ENCODE assay signal across 7 cellular contexts in genomic region chr3:14120921-14121448, GRCh38. TPM values are rescaled to one million over a fixed set of nuclear protein-coding genes. Genes with fewer than 3 reads are reported as not detected.
DNase-seq lines count a peak whose midpoint lies in the region; ATAC-seq and TF ChIP-seq lines count a peak whose summit lies in the region.
"Not testable (repeated sequence)": the region's sequence is repeated elsewhere in the genome, so short reads cannot be mapped to it uniquely, and the experiment has no call there.

No MANE protein-coding gene starts in this region.

- not testable (repeated sequence) for H3K9me2 ChIP-seq in Loucy (replicated peaks; ENCODE audit: low read depth, low read length)

- not testable (repeated sequence) for H3K36me3 ChIP-seq in Loucy (ENCODE audit: insufficient read depth, low read length)
- peaks cover 52% of the 10 kb centered on the region for H3K36me3 ChIP-seq in endodermal cell (ENCODE audit: control insufficient read depth, insufficient read depth, low read length)

- 87 to 97% methylated on average over 2 of the region's 2 CpGs for WGBS in endodermal cell (ENCODE audit: insufficient coverage in 1 of 2, insufficient read length in 1 of 2), 2 experiments

- H3K27ac Mint-ChIP-seq in T-helper 17 cell (peak overlapping the region; percentile 89), mesothelial cell of epicardium (peak overlapping the region; percentile 55)
- H3K27ac Mint-ChIP-seq in activated T-helper 1 cell treated with anti-CD3 and anti-CD28 coated beads, Interleukin-12 subunit alpha, Interleukin-12 subunit beta, Interleukin-2, Interleukin-4 antibody, amounts not matched to agents 30 ng/mL and 10 ng/mL and 1 ng/mL, durations not matched to agents 14 hours and 24 hours and 36 hours, result peak overlapping the region; percentile 33
- H3K27ac Mint-ChIP-seq in endodermal cell, result not testable (repeated sequence)
- peak overlapping the region; percentile 97 for H3K27ac Mint-ChIP-seq in stimulated activated effector memory CD8-positive, alpha-beta T cell treated with anti-CD3 and anti-CD28 coated beads, Interleukin-12 subunit alpha, Interleukin-12 subunit beta, amount 100 ng/mL, for 72 hours

- ATAC-seq in T-helper 17 cell; stimulated activated effector memory CD8-positive, alpha-beta T cell treated with anti-CD3 and anti-CD28 coated beads, Interleukin-12 subunit alpha, Interleukin-12 subunit beta, amount 100 ng/mL, for 72 hours: not testable (repeated sequence)

- H3K27ac ChIP-seq in endodermal cell (ENCODE audit: low read depth, low read length), result not testable (repeated sequence)

- not testable (repeated sequence) for H3K27me3 Mint-ChIP-seq in T-helper 17 cell; activated T-helper 1 cell treated with anti-CD3 and anti-CD28 coated beads, Interleukin-12 subunit alpha, Interleukin-12 subunit beta, Interleukin-2, Interleukin-4 antibody, amounts not matched to agents 30 ng/mL and 10 ng/mL and 1 ng/mL, durations not matched to agents 14 hours and 24 hours and 36 hours (ENCODE audit: insufficient read depth); endodermal cell (ENCODE audit: insufficient read depth); mesothelial cell of epicardium (ENCODE audit: low read depth)

- not testable (repeated sequence) for H3K9me3 ChIP-seq in Loucy (ENCODE audit: insufficient read depth, low read depth, low read length); T-helper 17 cell (ENCODE audit: control insufficient read depth, low read length, poor library complexity, severe bottlenecking)
- peaks cover 33% of the 10 kb centered on the region for H3K9me3 ChIP-seq in endodermal cell (ENCODE audit: control insufficient read depth, low read length)

- DNase-seq in CMK (ENCODE audit: low read depth) (peak; percentile 72), mesothelial cell of epicardium (ENCODE audit: low spot score in 2 of 2, unreplicated experiment in 2 of 2) (peak in 1 of 2 experiments; percentile 21)
- not testable (repeated sequence) for DNase-seq in T-helper 17 cell; activated T-helper 1 cell treated with anti-CD3 and anti-CD28 coated beads, Interleukin-12 subunit alpha, Interleukin-12 subunit beta, Interleukin-2, Interleukin-4 antibody, amounts not matched to agents 30 ng/mL and 10 ng/mL and 1 ng/mL, durations not matched to agents 14 hours and 24 hours and 36 hours (ENCODE audit: low spot score); endodermal cell; stimulated activated effector memory CD8-positive, alpha-beta T cell treated with anti-CD3 and anti-CD28 coated beads, Interleukin-12 subunit alpha, Interleukin-12 subunit beta, amount 100 ng/mL, for 72 hours (ENCODE audit: low spot score in 2 of 2)

- H3F3A ChIP-seq in Loucy (ENCODE audit: low read depth), result not testable (repeated sequence)

- H3K9me3 Mint-ChIP-seq in activated T-helper 1 cell treated with anti-CD3 and anti-CD28 coated beads, Interleukin-12 subunit alpha, Interleukin-12 subunit beta, Interleukin-2, Interleukin-4 antibody, amounts not matched to agents 30 ng/mL and 10 ng/mL and 1 ng/mL, durations not matched to agents 14 hours and 24 hours and 36 hours; mesothelial cell of epicardium; stimulated activated effector memory CD8-positive, alpha-beta T cell treated with anti-CD3 and anti-CD28 coated beads, Interleukin-12 subunit alpha, Interleukin-12 subunit beta, amount 100 ng/mL, for 72 hours: not testable (repeated sequence)
- peaks cover 16% of the 10 kb centered on the region for H3K9me3 Mint-ChIP-seq in endodermal cell

- H3K4me1 Mint-ChIP-seq in T-helper 17 cell (peaks cover 30% of the 10 kb centered on the region), endodermal cell (peaks cover 13% of the 10 kb centered on the region), mesothelial cell of epicardium (peaks cover 32% of the 10 kb centered on the region)
- H3K4me1 Mint-ChIP-seq in activated T-helper 1 cell treated with anti-CD3 and anti-CD28 coated beads, Interleukin-12 subunit alpha, Interleukin-12 subunit beta, Interleukin-2, Interleukin-4 antibody, amounts not matched to agents 30 ng/mL and 10 ng/mL and 1 ng/mL, durations not matched to agents 14 hours and 24 hours and 36 hours (ENCODE audit: low read depth), result peaks cover 41% of the 10 kb centered on the region
- peaks cover 42% of the 10 kb centered on the region for H3K4me1 Mint-ChIP-seq in stimulated activated effector memory CD8-positive, alpha-beta T cell treated with anti-CD3 and anti-CD28 coated beads, Interleukin-12 subunit alpha, Interleukin-12 subunit beta, amount 100 ng/mL, for 72 hours

- not testable (repeated sequence) for H2AFZ ChIP-seq in Loucy (ENCODE audit: low read length)

- intact Hi-C loops in activated T-helper 1 cell treated with anti-CD3 and anti-CD28 coated beads, Interleukin-12 subunit alpha, Interleukin-12 subunit beta, Interleukin-2, Interleukin-4 antibody, amounts not matched to agents 30 ng/mL and 10 ng/mL and 1 ng/mL, durations not matched to agents 14 hours and 24 hours and 36 hours (cut with micrococcal nuclease), result loop anchor here (10.0 kb wide), 2 partner anchors 706 to 1456 kb away; partner anchors contain the start of gene RAF1

- H3K4me3 ChIP-seq in Loucy (ENCODE audit: low read length, poor library complexity, severe bottlenecking), result not testable (repeated sequence)
- peak overlapping the region; percentile 41 for H3K4me3 ChIP-seq in endodermal cell (ENCODE audit: low read length)

- H3K4me1 ChIP-seq in Loucy (ENCODE audit: insufficient read depth, low read length, poor library complexity, severe bottlenecking), result peaks cover 65% of the 10 kb centered on the region
- not testable (repeated sequence) for H3K4me1 ChIP-seq in endodermal cell (ENCODE audit: control insufficient read depth, insufficient read depth, low read length)

- H3K4me2 ChIP-seq in Loucy (ENCODE audit: low read depth, low read length, poor library complexity, severe bottlenecking), result peak overlapping the region; percentile 90

- not testable (repeated sequence) for TF ChIP-seq CTCF in Loucy (conservative IDR thresholded peaks at IDR 0.05; ENCODE audit: low read length); endodermal cell (conservative IDR thresholded peaks at IDR 0.05); mesothelial cell of epicardium (IDR thresholded peaks at IDR 0.05; ENCODE audit: unreplicated experiment)

- H3K9ac ChIP-seq in Loucy (ENCODE audit: low read depth, low read length, poor library complexity, severe bottlenecking), result peak overlapping the region; percentile 31
- not testable (repeated sequence) for H3K9ac ChIP-seq in endodermal cell (ENCODE audit: extremely low read depth, low read length, poor library complexity, severe bottlenecking)

- H4K20me1 ChIP-seq in Loucy (ENCODE audit: insufficient read depth, low read length, poor library complexity, severe bottlenecking), result not testable (repeated sequence)

- H3K79me2 ChIP-seq in Loucy (ENCODE audit: insufficient read depth, low read length), result peaks cover 34% of the 10 kb centered on the region

- H3K4me3 Mint-ChIP-seq in T-helper 17 cell; activated T-helper 1 cell treated with anti-CD3 and anti-CD28 coated beads, Interleukin-12 subunit alpha, Interleukin-12 subunit beta, Interleukin-2, Interleukin-4 antibody, amounts not matched to agents 30 ng/mL and 10 ng/mL and 1 ng/mL, durations not matched to agents 14 hours and 24 hours and 36 hours; endodermal cell; mesothelial cell of epicardium; stimulated activated effector memory CD8-positive, alpha-beta T cell treated with anti-CD3 and anti-CD28 coated beads, Interleukin-12 subunit alpha, Interleukin-12 subunit beta, amount 100 ng/mL, for 72 hours: not testable (repeated sequence)

- not testable (repeated sequence) for H3K27me3 ChIP-seq in Loucy (ENCODE audit: insufficient read depth, low read length, poor library complexity, severe bottlenecking); endodermal cell (ENCODE audit: control insufficient read depth, insufficient read depth, low read length, poor library complexity, severe bottlenecking)

- H3K36me3 Mint-ChIP-seq in T-helper 17 cell (ENCODE audit: low read depth), result not testable (repeated sequence)
- peaks cover 17% of the 10 kb centered on the region for H3K36me3 Mint-ChIP-seq in activated T-helper 1 cell treated with anti-CD3 and anti-CD28 coated beads, Interleukin-12 subunit alpha, Interleukin-12 subunit beta, Interleukin-2, Interleukin-4 antibody, amounts not matched to agents 30 ng/mL and 10 ng/mL and 1 ng/mL, durations not matched to agents 14 hours and 24 hours and 36 hours (ENCODE audit: low read depth)
- H3K36me3 Mint-ChIP-seq in endodermal cell (ENCODE audit: low read depth), result peaks cover 37% of the 10 kb centered on the region
- H3K36me3 Mint-ChIP-seq in mesothelial cell of epicardium, result peaks cover 13% of the 10 kb centered on the region
- peaks cover 40% of the 10 kb centered on the region for H3K36me3 Mint-ChIP-seq in stimulated activated effector memory CD8-positive, alpha-beta T cell treated with anti-CD3 and anti-CD28 coated beads, Interleukin-12 subunit alpha, Interleukin-12 subunit beta, amount 100 ng/mL, for 72 hours

RNA-seq across cellular contexts. Expression of gene CHCHD4, which starts 3.7 kb away (rescaled TPM):
- total RNA-seq in T-helper 17 cell (1 to 10 TPM; 2.7 to 3.6 TPM), endodermal cell (10 to 100 TPM; 16.2 to 20.5 TPM), mesothelial cell of epicardium (7.1 to 7.3 TPM (median 7.3 TPM) in 3 replicates)
- 27.8 and 29.4 TPM in 2 replicates for total RNA-seq in activated T-helper 1 cell treated with anti-CD3 and anti-CD28 coated beads, Interleukin-12 subunit alpha, Interleukin-12 subunit beta, Interleukin-2, Interleukin-4 antibody, amounts not matched to agents 30 ng/mL and 10 ng/mL and 1 ng/mL, durations not matched to agents 14 hours and 24 hours and 36 hours
- polyA plus RNA-seq in endodermal cell (2013, experiment 1 of 2), result 16.4 TPM
- polyA plus RNA-seq in endodermal cell (2013, experiment 2 of 2), result 14.7 TPM

RNA-seq across cellular contexts. Expression of gene TMEM43, which starts 3.9 kb away (rescaled TPM):
- total RNA-seq in T-helper 17 cell (10 to 100 TPM; 45.6 to 51.4 TPM), endodermal cell (10 to 100 TPM; 28.9 to 39.3 TPM), mesothelial cell of epicardium (50.0 to 52.5 TPM (median 51.5 TPM) in 3 replicates)
- total RNA-seq in activated T-helper 1 cell treated with anti-CD3 and anti-CD28 coated beads, Interleukin-12 subunit alpha, Interleukin-12 subunit beta, Interleukin-2, Interleukin-4 antibody, amounts not matched to agents 30 ng/mL and 10 ng/mL and 1 ng/mL, durations not matched to agents 14 hours and 24 hours and 36 hours, result 40.4 and 41.3 TPM in 2 replicates
- polyA plus RNA-seq in endodermal cell (2013, experiment 1 of 2), result 45.4 TPM
- 44.9 TPM for polyA plus RNA-seq in endodermal cell (2013, experiment 2 of 2)

RNA-seq across cellular contexts. Expression of gene XPC, which starts 57.4 kb away (rescaled TPM):
- total RNA-seq in T-helper 17 cell (10 to 100 TPM; 65.0 to 76.4 TPM), endodermal cell (10 to 100 TPM; 33.0 to 40.0 TPM), mesothelial cell of epicardium (47.5 to 52.0 TPM (median 47.8 TPM) in 3 replicates)
- total RNA-seq in activated T-helper 1 cell treated with anti-CD3 and anti-CD28 coated beads, Interleukin-12 subunit alpha, Interleukin-12 subunit beta, Interleukin-2, Interleukin-4 antibody, amounts not matched to agents 30 ng/mL and 10 ng/mL and 1 ng/mL, durations not matched to agents 14 hours and 24 hours and 36 hours, result 34.1 and 35.9 TPM in 2 replicates
- polyA plus RNA-seq in endodermal cell (2013, experiment 1 of 2), result 37.6 TPM
- polyA plus RNA-seq in endodermal cell (2013, experiment 2 of 2), result 34.9 TPM

RNA-seq across cellular contexts. Expression of gene LSM3, which starts 57.6 kb away (rescaled TPM):
- total RNA-seq in T-helper 17 cell (1 to 10 TPM; 5.5 to 6.3 TPM), endodermal cell (10 to 100 TPM; 18.1 to 19.7 TPM), mesothelial cell of epicardium (9.6 to 10.9 TPM (median 9.7 TPM) in 3 replicates)
- total RNA-seq in activated T-helper 1 cell treated with anti-CD3 and anti-CD28 coated beads, Interleukin-12 subunit alpha, Interleukin-12 subunit beta, Interleukin-2, Interleukin-4 antibody, amounts not matched to agents 30 ng/mL and 10 ng/mL and 1 ng/mL, durations not matched to agents 14 hours and 24 hours and 36 hours, result 15.6 and 15.8 TPM in 2 replicates
- 21.2 TPM for polyA plus RNA-seq in endodermal cell (2013, experiment 1 of 2)
- polyA plus RNA-seq in endodermal cell (2013, experiment 2 of 2), result 21.9 TPM
